11 cellular contexts compared by ENCODE assay signal in genomic region chr15:55552926-55553325, GRCh38. TPM values are rescaled to one million over a fixed set of nuclear protein-coding genes. Genes with fewer than 3 reads are reported as not detected.
DNase-seq lines count a peak whose midpoint lies in the region; ATAC-seq and TF ChIP-seq lines count a peak whose summit lies in the region.
"Had no signal": no experiment of that assay in that cellular context is flagged by ENCODE, and none has a peak within 500 bp of the region (broad histone marks: within the 10 kb centered on the region; RNA-seq: fewer than 3 reads in every experiment).

No MANE protein-coding gene starts in this region.

- in situ Hi-C loops in mammary epithelial cell (cut with MboI; ENCODE audit: low sequenced_read_pairs in 2 of 2), result no loop called here

- no peaks in the 10 kb centered on the region for H3K36me3 ChIP-seq in BE2C
- no peaks in the 10 kb centered on the region for H3K36me3 ChIP-seq in mammary epithelial cell (ENCODE audit: insufficient read depth, low read length)
- no peaks in the 10 kb centered on the region for H3K36me3 ChIP-seq in suprapubic skin
- H3K36me3 ChIP-seq: tibial artery had no signal

- H3K27me3 ChIP-seq in BE2C (no peaks in the 10 kb centered on the region), mammary epithelial cell (ENCODE audit: insufficient read depth, low read length) (no peaks in the 10 kb centered on the region), suprapubic skin (no peaks in the 10 kb centered on the region)
- H3K27me3 ChIP-seq: tibial artery had no signal

- no peaks in the 10 kb centered on the region for H4K20me1 ChIP-seq in mammary epithelial cell (ENCODE audit: insufficient read depth, low read length)

- no peak overlapping the region for H3K4me3 ChIP-seq in BE2C (ENCODE audit: low read depth, low read length)
- H3K4me3 ChIP-seq in fibroblast of mammary gland (ENCODE audit: control insufficient read depth, low read depth, low read length), result no peak overlapping the region
- no peak overlapping the region for H3K4me3 ChIP-seq in mammary epithelial cell (replicated peaks in 1 of 3; ENCODE audit: insufficient read depth in 1 of 3, low read depth in 2 of 3, low read length in 3 of 3)
- no peak overlapping the region for H3K4me3 ChIP-seq in suprapubic skin
- H3K4me3 ChIP-seq: tibial artery had no signal

- H3K4me2 ChIP-seq in mammary epithelial cell (ENCODE audit: insufficient read depth, low read depth, low read length), result no peak overlapping the region

- H2AFZ ChIP-seq in mammary epithelial cell (ENCODE audit: low read depth, low read length), result no peak overlapping the region

- H3K27ac ChIP-seq in mammary epithelial cell (ENCODE audit: insufficient read depth, low read depth, low read length) (no peak overlapping the region), suprapubic skin (no peak overlapping the region)

- DNase-seq in BE2C (peak; percentile 86), NCI-H2171 treated with DMSO at 0.1 percent for 48 hours (lab: John Stamatoyannopoulos, UW) (peak; percentile 93), fibroblast of mammary gland (ENCODE audit: low read depth) (peak; percentile 53), myocyte (ENCODE audit: low read depth) (peak; percentile 95), mesenteric fat pad (ENCODE audit: low spot score) (no peak), mammary epithelial cell (no peak), suprapubic skin (ENCODE audit: low spot score in 2 of 2) (no peak)
- DNase-seq: activated CD4-positive, alpha-beta T cell treated with anti-CD3 and anti-CD28 coated beads, Interleukin-2, amount 50 U/mL, for 48 hours; NCI-H1092; tibial artery had no signal

- TF ChIP-seq EP300 in suprapubic skin (IDR thresholded peaks at IDR 0.05), result no peak

- ATAC-seq in GM18511 (IDR thresholded peaks at IDR 0.05; ENCODE audit: unreplicated experiment), result no peak

- CTCF ChIA-PET in mammary epithelial cell (lab: Charles Lee; ENCODE audit: low non-redundant PET), result no interaction called here

- H3K9me3 ChIP-seq in BE2C (no peaks in the 10 kb centered on the region; the same call in 1 of the 2 replicates), mammary epithelial cell (replicated peaks; ENCODE audit: insufficient read depth, low read length) (peaks cover 3% of the 10 kb centered on the region), suprapubic skin (peaks cover 18% of the 10 kb centered on the region)

- H3K9ac ChIP-seq in mammary epithelial cell (ENCODE audit: insufficient read depth, low read length), result no peak overlapping the region

- WGBS in mammary epithelial cell (ENCODE audit: low coverage, missing lambda C conversion rate), result 55% methylated on average over 2 of the region's 2 CpGs
- no CpG with 5 or more reads among the region's 2 CpGs for WGBS in suprapubic skin

- TF ChIP-seq CTCF in BE2C (IDR thresholded peaks at IDR 0.05; ENCODE audit: low read depth, low read length) (no peak), fibroblast of mammary gland (conservative IDR thresholded peaks at IDR 0.05; ENCODE audit: control insufficient read depth, insufficient read depth, low read depth, low read length) (no peak), mammary epithelial cell (conservative IDR thresholded peaks at IDR 0.05 in 1 of 2, IDR thresholded peaks at IDR 0.05 in 1 of 2; ENCODE audit: extremely low read depth in 1 of 2, insufficient read depth in 1 of 2, low read depth in 1 of 2, low read length in 2 of 2) (no peak), suprapubic skin (IDR thresholded peaks at IDR 0.05) (no peak)

- dilution Hi-C loops in mammary epithelial cell (cut with HindIII; ENCODE audit: low sequenced_read_pairs), result no loop called here

- no peaks in the 10 kb centered on the region for H3K79me2 ChIP-seq in mammary epithelial cell (ENCODE audit: insufficient read depth, low read length)

- BruUV-seq in mammary epithelial cell (replicated peaks; lab: Mats Ljungman, UMichigan), result no TSS peak

- no peaks in the 10 kb centered on the region; the same call in 1 of the 2 replicates for H3K4me1 ChIP-seq in BE2C
- no peaks in the 10 kb centered on the region for H3K4me1 ChIP-seq in mammary epithelial cell (ENCODE audit: insufficient read depth, low read length)
- no peaks in the 10 kb centered on the region for H3K4me1 ChIP-seq in suprapubic skin

- intact Hi-C loops in mammary epithelial cell (cut with micrococcal nuclease), result no loop called here

- TF ChIP-seq POLR2A in suprapubic skin (IDR thresholded peaks at IDR 0.05), result no peak

RNA-seq across cellular contexts. Expression of gene PYGO1, which starts 35.2 kb away (rescaled TPM):
- polyA plus RNA-seq in BE2C (2012; ENCODE audit: insufficient read depth, insufficient read length, low read depth), result 1.7 TPM
- total RNA-seq in myocyte (13.9 and 15.2 TPM in 2 replicates), mesenteric fat pad (6.3 TPM), mammary epithelial cell (1 to 10 TPM; 1.0 to 5.8 TPM), suprapubic skin (1 to 10 TPM; 1.1 to 3.3 (median 2.8) TPM)
- 3.7 TPM for polyA plus RNA-seq in myocyte (2012)
- polyA plus RNA-seq in mammary epithelial cell, result 0.19 TPM
- polyA minus RNA-seq in mammary epithelial cell, result 0.05 TPM

RNA-seq across cellular contexts. Expression of gene DNAAF4, which starts 44.9 kb away (rescaled TPM):
- polyA plus RNA-seq in BE2C (2012; ENCODE audit: insufficient read depth, insufficient read length, low read depth), result 0.91 TPM
- total RNA-seq in myocyte, result 1.0 and 1.9 TPM in 2 replicates
- polyA plus RNA-seq in myocyte (2012), result 2.7 TPM
- total RNA-seq in mesenteric fat pad, result 0.67 TPM
- total RNA-seq in mammary epithelial cell, result 1 to 10 TPM; 2.8 to 4.0 TPM
- 2.9 TPM for polyA plus RNA-seq in mammary epithelial cell
- not detected for polyA minus RNA-seq in mammary epithelial cell
- 1 to 10 TPM in 2 of 4 donors, under 1 TPM in 2; 0.55 to 1.1 (median 0.87) TPM for total RNA-seq in suprapubic skin

Comparison
In these comparisons a context has a peak if more than half of its experiments do, and no peak if none do; other contexts are left out.
1. DNase-seq: peak in BE2C (single experiment), NCI-H2171 treated with DMSO at 0.1 percent for 48 hours (single experiment), fibroblast of mammary gland (single experiment) and myocyte (single experiment); none in mesenteric fat pad (single experiment), mammary epithelial cell (single experiment) and suprapubic skin (0 of 2).